Comparison of ENCODE assay signal across 19 cellular contexts in genomic region chr1:236812334-236813030, GRCh38.
"Had no signal": no experiment of that assay in that cellular context is flagged by ENCODE, and none has a peak within 500 bp of the region (broad histone marks: within the 10 kb centered on the region; RNA-seq: fewer than 3 reads in every experiment).

No MANE protein-coding gene starts in this region.

- H3K27me3 Mint-ChIP-seq: naive thymus-derived CD4-positive, alpha-beta T cell had no signal

- H3K9me3 Mint-ChIP-seq: naive thymus-derived CD4-positive, alpha-beta T cell; nephron; neural progenitor cell; stimulated activated effector memory CD8-positive, alpha-beta T cell treated with anti-CD3 and anti-CD28 coated beads, Interleukin-12 subunit alpha, Interleukin-12 subunit beta, amount 100 ng/mL, for 72 hours had no signal

- ATAC-seq: naive thymus-derived CD4-positive, alpha-beta T cell; right cardiac atrium; stimulated activated effector memory CD8-positive, alpha-beta T cell treated with anti-CD3 and anti-CD28 coated beads, Interleukin-12 subunit alpha, Interleukin-12 subunit beta, amount 100 ng/mL, for 72 hours had no signal

- H3K4me3 Mint-ChIP-seq: naive thymus-derived CD4-positive, alpha-beta T cell; nephron; neural progenitor cell; stimulated activated effector memory CD8-positive, alpha-beta T cell treated with anti-CD3 and anti-CD28 coated beads, Interleukin-12 subunit alpha, Interleukin-12 subunit beta, amount 100 ng/mL, for 72 hours had no signal

- H3K27ac Mint-ChIP-seq: naive thymus-derived CD4-positive, alpha-beta T cell; nephron; neural progenitor cell; stimulated activated effector memory CD8-positive, alpha-beta T cell treated with anti-CD3 and anti-CD28 coated beads, Interleukin-12 subunit alpha, Interleukin-12 subunit beta, amount 100 ng/mL, for 72 hours had no signal

- DNase-seq: dorsolateral prefrontal cortex; effector CD4-positive, alpha-beta T cell; hypothalamus; mesendoderm; midbrain; naive thymus-derived CD4-positive, alpha-beta T cell; right cardiac atrium; sigmoid colon; stimulated activated CD4-positive, alpha-beta T cell treated with anti-CD3 and anti-CD28 coated beads, Interleukin-2, amount 100 ng/mL, for 24 hours; stimulated activated CD4-positive, alpha-beta T cell treated with anti-CD3 and anti-CD28 coated beads, Interleukin-4, amount 100 ng/mL, for 24 hours; stimulated activated naive CD4-positive, alpha-beta T cell treated with Interleukin-2 at 50 U/mL for 16 hours; upper lobe of left lung had no signal

- H3K4me1 Mint-ChIP-seq: neural progenitor cell had no signal

- FAIRE-seq: colon, frontal cortex, keratinocyte, urothelium cell line had no signal
